1 cellular context compared by ENCODE assay signal in the genomic region with DNA sequence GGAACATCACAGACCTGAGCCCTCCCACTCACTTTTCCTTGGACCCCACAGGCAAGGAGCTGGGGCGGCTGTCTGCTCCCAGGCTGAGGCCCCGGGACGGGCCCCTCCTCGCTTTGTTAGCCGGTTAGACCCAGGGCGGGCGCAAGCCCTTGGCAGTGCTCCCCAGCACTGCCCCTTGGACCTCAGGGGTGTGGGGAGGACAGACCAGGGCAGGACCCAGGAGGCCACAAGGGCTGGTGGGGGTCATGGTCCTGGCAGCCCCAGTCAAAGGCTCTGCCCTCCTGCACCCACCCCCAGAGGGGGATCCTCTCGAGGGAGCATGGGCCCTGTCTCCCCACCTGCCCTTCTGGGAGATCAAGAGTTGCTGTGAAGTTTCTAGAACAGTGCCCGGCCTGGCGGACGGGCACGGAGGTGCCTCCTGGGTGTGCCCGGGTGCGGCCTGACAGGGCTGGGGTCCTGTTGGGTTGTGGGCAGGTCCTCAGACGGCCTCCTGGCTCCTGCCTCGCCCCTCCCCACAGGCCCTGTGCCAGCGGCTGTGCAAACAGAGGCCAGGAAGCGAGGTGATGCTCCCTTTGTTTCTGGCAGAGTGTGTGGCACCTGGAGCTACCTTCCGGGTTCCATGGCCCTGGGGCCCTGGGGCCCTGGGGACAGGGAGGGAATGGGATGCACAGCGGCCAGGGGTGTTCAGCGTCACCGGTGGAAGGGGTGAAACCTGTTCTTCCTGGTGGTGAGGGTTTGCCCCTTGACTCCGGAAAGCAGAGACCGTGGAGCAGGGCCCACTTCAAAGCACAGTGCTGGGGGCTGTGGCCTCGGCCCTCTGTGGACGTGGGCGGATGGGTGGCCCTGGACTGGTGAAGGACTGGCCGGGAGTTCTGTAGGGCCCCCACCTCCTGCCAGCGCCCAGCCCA.
A peak's percentile ranks its signal among the peaks of the same experiment; 100 is the strongest.
TF ChIP-seq lines count a peak whose summit lies in the region.

No MANE protein-coding gene starts in this region.

TF ChIP-seq in HepG2, 621 proteins besides CTCF, POLR2A, EP300 and RAD21 (continued from another document and continues in another):
- TF ChIP-seq, protein P1, sequence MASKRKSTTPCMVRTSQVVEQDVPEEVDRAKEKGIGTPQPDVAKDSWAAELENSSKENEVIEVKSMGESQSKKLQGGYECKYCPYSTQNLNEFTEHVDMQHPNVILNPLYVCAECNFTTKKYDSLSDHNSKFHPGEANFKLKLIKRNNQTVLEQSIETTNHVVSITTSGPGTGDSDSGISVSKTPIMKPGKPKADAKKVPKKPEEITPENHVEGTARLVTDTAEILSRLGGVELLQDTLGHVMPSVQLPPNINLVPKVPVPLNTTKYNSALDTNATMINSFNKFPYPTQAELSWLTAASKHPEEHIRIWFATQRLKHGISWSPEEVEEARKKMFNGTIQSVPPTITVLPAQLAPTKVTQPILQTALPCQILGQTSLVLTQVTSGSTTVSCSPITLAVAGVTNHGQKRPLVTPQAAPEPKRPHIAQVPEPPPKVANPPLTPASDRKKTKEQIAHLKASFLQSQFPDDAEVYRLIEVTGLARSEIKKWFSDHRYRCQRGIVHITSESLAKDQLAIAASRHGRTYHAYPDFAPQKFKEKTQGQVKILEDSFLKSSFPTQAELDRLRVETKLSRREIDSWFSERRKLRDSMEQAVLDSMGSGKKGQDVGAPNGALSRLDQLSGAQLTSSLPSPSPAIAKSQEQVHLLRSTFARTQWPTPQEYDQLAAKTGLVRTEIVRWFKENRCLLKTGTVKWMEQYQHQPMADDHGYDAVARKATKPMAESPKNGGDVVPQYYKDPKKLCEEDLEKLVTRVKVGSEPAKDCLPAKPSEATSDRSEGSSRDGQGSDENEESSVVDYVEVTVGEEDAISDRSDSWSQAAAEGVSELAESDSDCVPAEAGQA (IDR thresholded peaks at IDR 0.05; ENCODE audit: low read depth) = no peak
- TF ChIP-seq, protein P1 (CRISPR knock-in tag; IDR thresholded peaks at IDR 0.05; ENCODE audit: borderline replicate concordance) = no peak
- TF ChIP-seq, protein P2, sequence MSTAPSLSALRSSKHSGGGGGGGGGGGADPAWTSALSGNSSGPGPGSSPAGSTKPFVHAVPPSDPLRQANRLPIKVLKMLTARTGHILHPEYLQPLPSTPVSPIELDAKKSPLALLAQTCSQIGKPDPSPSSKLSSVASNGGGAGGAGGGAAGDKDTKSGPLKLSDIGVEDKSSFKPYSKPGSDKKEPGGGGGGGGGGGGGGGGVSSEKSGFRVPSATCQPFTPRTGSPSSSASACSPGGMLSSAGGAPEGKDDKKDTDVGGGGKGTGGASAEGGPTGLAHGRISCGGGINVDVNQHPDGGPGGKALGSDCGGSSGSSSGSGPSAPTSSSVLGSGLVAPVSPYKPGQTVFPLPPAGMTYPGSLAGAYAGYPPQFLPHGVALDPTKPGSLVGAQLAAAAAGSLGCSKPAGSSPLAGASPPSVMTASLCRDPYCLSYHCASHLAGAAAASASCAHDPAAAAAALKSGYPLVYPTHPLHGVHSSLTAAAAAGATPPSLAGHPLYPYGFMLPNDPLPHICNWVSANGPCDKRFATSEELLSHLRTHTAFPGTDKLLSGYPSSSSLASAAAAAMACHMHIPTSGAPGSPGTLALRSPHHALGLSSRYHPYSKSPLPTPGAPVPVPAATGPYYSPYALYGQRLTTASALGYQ (CRISPR knock-in tag; IDR thresholded peaks at IDR 0.05) = peak; percentile 47; the same call in 1 of the 2 replicates
- TF ChIP-seq CEBPB (IDR thresholded peaks at IDR 0.05; ENCODE audit: borderline replicate concordance, low read depth, low read length) (no peak), ZSCAN30 (CRISPR knock-in tag; IDR thresholded peaks at IDR 0.05) (no peak), HOXA5 (CRISPR knock-in tag; IDR thresholded peaks at IDR 0.05) (peak; percentile 26; the same call in 1 of the 2 replicates), ARNTL (CRISPR knock-in tag; IDR thresholded peaks at IDR 0.05) (no peak), SCMH1 (CRISPR knock-in tag; IDR thresholded peaks at IDR 0.05; ENCODE audit: borderline replicate concordance) (no peak), ZNF567 (CRISPR knock-in tag; IDR thresholded peaks at IDR 0.05; ENCODE audit: borderline replicate concordance) (no peak), RNF2 (conservative IDR thresholded peaks at IDR 0.05; ENCODE audit: low read depth) (no peak), ZBTB38 (CRISPR knock-in tag; IDR thresholded peaks at IDR 0.05) (no peak; the same call in 1 of the 2 replicates), ZFYVE20 (CRISPR knock-in tag; IDR thresholded peaks at IDR 0.05; ENCODE audit: borderline replicate concordance, low read depth) (no peak), ZSCAN22 (CRISPR knock-in tag; IDR thresholded peaks at IDR 0.05) (no peak), ZNF430 (CRISPR knock-in tag; IDR thresholded peaks at IDR 0.05) (peak; percentile 29; the same call in 1 of the 2 replicates), SIX4 (CRISPR knock-in tag; IDR thresholded peaks at IDR 0.05) (no peak), ZNF24 (IDR thresholded peaks at IDR 0.05) (no peak), ZNF660 (CRISPR knock-in tag; IDR thresholded peaks at IDR 0.05; ENCODE audit: borderline replicate concordance, low read depth) (no peak), ZNF251 (CRISPR knock-in tag; IDR thresholded peaks at IDR 0.05) (no peak), POGZ (CRISPR knock-in tag; IDR thresholded peaks at IDR 0.05) (peak; percentile 44; the same call in 1 of the 2 replicates), ZSCAN21 (CRISPR knock-in tag; IDR thresholded peaks at IDR 0.05; ENCODE audit: borderline replicate concordance) (peak; percentile 25; the same call in 1 of the 2 replicates), PLRG1 (conservative IDR thresholded peaks at IDR 0.05) (no peak), SALL2 (CRISPR knock-in tag; IDR thresholded peaks at IDR 0.05) (no peak; the same call in 1 of the 2 replicates), JUN (CRISPR knock-in tag; IDR thresholded peaks at IDR 0.05) (no peak), MTF2 (CRISPR knock-in tag; IDR thresholded peaks at IDR 0.05; ENCODE audit: borderline replicate concordance) (no peak), MEIS1 (CRISPR knock-in tag; IDR thresholded peaks at IDR 0.05; ENCODE audit: borderline replicate concordance) (no peak), ZNF484 (CRISPR knock-in tag; IDR thresholded peaks at IDR 0.05; ENCODE audit: borderline replicate concordance, low read depth) (no peak), ZNF552 (CRISPR knock-in tag; IDR thresholded peaks at IDR 0.05; ENCODE audit: borderline replicate concordance) (peak; percentile 27; the same call in 1 of the 2 replicates), ZNF282 (IDR thresholded peaks at IDR 0.05; ENCODE audit: partially characterized antibody) (no peak), MEIS2 (CRISPR knock-in tag; IDR thresholded peaks at IDR 0.05) (peak; percentile 27; the same call in 1 of the 2 replicates), HNRNPUL1 (IDR thresholded peaks at IDR 0.05; ENCODE audit: low read depth, low read length) (no peak), SPEN (CRISPR knock-in tag; IDR thresholded peaks at IDR 0.05; ENCODE audit: low read depth) (peak; percentile 56; the same call in 1 of the 2 replicates), ZNF672 (CRISPR knock-in tag; IDR thresholded peaks at IDR 0.05) (no peak), NCOR1 (IDR thresholded peaks at IDR 0.05; ENCODE audit: borderline replicate concordance, low read length) (no peak)
- TF ChIP-seq, protein P3, sequence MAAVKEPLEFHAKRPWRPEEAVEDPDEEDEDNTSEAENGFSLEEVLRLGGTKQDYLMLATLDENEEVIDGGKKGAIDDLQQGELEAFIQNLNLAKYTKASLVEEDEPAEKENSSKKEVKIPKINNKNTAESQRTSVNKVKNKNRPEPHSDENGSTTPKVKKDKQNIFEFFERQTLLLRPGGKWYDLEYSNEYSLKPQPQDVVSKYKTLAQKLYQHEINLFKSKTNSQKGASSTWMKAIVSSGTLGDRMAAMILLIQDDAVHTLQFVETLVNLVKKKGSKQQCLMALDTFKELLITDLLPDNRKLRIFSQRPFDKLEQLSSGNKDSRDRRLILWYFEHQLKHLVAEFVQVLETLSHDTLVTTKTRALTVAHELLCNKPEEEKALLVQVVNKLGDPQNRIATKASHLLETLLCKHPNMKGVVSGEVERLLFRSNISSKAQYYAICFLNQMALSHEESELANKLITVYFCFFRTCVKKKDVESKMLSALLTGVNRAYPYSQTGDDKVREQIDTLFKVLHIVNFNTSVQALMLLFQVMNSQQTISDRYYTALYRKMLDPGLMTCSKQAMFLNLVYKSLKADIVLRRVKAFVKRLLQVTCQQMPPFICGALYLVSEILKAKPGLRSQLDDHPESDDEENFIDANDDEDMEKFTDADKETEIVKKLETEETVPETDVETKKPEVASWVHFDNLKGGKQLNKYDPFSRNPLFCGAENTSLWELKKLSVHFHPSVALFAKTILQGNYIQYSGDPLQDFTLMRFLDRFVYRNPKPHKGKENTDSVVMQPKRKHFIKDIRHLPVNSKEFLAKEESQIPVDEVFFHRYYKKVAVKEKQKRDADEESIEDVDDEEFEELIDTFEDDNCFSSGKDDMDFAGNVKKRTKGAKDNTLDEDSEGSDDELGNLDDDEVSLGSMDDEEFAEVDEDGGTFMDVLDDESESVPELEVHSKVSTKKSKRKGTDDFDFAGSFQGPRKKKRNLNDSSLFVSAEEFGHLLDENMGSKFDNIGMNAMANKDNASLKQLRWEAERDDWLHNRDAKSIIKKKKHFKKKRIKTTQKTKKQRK (IDR thresholded peaks at IDR 0.05; ENCODE audit: low read length) = no peak
- TF ChIP-seq, protein P4, sequence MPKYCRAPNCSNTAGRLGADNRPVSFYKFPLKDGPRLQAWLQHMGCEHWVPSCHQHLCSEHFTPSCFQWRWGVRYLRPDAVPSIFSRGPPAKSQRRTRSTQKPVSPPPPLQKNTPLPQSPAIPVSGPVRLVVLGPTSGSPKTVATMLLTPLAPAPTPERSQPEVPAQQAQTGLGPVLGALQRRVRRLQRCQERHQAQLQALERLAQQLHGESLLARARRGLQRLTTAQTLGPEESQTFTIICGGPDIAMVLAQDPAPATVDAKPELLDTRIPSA (CRISPR knock-in tag; IDR thresholded peaks at IDR 0.05; ENCODE audit: borderline replicate concordance) = no peak
- TF ChIP-seq, protein P5, sequence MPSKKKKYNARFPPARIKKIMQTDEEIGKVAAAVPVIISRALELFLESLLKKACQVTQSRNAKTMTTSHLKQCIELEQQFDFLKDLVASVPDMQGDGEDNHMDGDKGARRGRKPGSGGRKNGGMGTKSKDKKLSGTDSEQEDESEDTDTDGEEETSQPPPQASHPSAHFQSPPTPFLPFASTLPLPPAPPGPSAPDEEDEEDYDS (CRISPR knock-in tag; IDR thresholded peaks at IDR 0.05) = 0 out of 2 replicates have a peak, but pooled peaks have one; percentile 41
- TF ChIP-seq, protein P6, sequence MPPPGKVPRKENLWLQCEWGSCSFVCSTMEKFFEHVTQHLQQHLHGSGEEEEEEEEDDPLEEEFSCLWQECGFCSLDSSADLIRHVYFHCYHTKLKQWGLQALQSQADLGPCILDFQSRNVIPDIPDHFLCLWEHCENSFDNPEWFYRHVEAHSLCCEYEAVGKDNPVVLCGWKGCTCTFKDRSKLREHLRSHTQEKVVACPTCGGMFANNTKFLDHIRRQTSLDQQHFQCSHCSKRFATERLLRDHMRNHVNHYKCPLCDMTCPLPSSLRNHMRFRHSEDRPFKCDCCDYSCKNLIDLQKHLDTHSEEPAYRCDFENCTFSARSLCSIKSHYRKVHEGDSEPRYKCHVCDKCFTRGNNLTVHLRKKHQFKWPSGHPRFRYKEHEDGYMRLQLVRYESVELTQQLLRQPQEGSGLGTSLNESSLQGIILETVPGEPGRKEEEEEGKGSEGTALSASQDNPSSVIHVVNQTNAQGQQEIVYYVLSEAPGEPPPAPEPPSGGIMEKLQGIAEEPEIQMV (CRISPR knock-in tag; IDR thresholded peaks at IDR 0.05; ENCODE audit: low read depth) = no peak
- TF ChIP-seq, protein P7, sequence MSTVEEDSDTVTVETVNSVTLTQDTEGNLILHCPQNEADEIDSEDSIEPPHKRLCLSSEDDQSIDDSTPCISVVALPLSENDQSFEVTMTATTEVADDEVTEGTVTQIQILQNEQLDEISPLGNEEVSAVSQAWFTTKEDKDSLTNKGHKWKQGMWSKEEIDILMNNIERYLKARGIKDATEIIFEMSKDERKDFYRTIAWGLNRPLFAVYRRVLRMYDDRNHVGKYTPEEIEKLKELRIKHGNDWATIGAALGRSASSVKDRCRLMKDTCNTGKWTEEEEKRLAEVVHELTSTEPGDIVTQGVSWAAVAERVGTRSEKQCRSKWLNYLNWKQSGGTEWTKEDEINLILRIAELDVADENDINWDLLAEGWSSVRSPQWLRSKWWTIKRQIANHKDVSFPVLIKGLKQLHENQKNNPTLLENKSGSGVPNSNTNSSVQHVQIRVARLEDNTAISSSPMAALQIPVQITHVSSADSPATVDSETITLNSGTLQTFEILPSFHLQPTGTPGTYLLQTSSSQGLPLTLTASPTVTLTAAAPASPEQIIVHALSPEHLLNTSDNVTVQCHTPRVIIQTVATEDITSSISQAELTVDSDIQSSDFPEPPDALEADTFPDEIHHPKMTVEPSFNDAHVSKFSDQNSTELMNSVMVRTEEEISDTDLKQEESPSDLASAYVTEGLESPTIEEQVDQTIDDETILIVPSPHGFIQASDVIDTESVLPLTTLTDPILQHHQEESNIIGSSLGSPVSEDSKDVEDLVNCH (CRISPR knock-in tag; IDR thresholded peaks at IDR 0.05) = no peak
